Comparison of ENCODE assay signal across 12 cellular contexts in the genomic region with DNA sequence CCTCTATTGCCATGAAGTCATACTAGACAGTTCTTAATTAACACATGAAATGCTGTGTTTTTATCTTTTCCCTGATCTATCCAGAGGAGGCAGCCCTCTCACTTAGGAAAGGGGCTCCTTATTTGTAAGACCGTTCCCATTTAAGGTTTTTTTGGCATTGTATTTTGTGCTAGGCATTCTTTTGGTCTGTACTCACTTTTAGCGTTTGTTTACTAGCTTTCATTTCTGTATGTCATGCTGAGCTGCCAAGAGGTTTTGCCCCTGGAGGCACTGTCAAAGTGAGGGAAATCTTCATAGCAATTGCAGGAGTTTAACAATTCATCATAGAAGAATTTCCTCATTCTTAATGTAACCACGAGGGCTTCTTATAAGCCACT. TPM values are rescaled to one million over a fixed set of nuclear protein-coding genes. Genes with fewer than 3 reads are reported as not detected.
DNase-seq lines count a peak whose midpoint lies in the region; ATAC-seq and TF ChIP-seq lines count a peak whose summit lies in the region.
"Had no signal": no experiment of that assay in that cellular context is flagged by ENCODE, and none has a peak within 500 bp of the region (broad histone marks: within the 10 kb centered on the region; RNA-seq: fewer than 3 reads in every experiment).

No MANE protein-coding gene starts in this region.

- in situ Hi-C loops in ACHN (cut with HindIII; ENCODE audit: low pct_ligation_motif_present, low pct_unique_long_range_greater_than_20kb, low sequenced_read_pairs) (no loop called here), mammary epithelial cell (cut with MboI; ENCODE audit: low sequenced_read_pairs in 2 of 2) (loop anchor here (25.0 kb wide), 1 partner anchor 242 kb away; a partner anchor contains a TSS)

- no peak overlapping the region for H3K18ac ChIP-seq in mesenchymal stem cell (ENCODE audit: low read depth in 1 of 2, low read length in 2 of 2)

- H3K27ac ChIP-seq in mammary epithelial cell (ENCODE audit: insufficient read depth, low read depth, low read length) (no peak overlapping the region), mesenchymal stem cell (ENCODE audit: low read length, poor library complexity, severe bottlenecking) (peak overlapping the region; percentile 73)
- H3K27ac ChIP-seq: left ventricle myocardium inferior had no signal

- H2AFZ ChIP-seq in mammary epithelial cell (ENCODE audit: low read depth, low read length) (no peak overlapping the region), mesenchymal stem cell (ENCODE audit: low read depth, low read length) (no peak overlapping the region)

- H3K4me3 ChIP-seq in mammary epithelial cell (replicated peaks in 1 of 3; ENCODE audit: insufficient read depth in 1 of 3, low read depth in 2 of 3, low read length in 3 of 3): no peak overlapping the region
- no peak overlapping the region for H3K4me3 ChIP-seq in mesenchymal stem cell (ENCODE audit: insufficient read depth in 1 of 2, low read depth in 1 of 2, low read length in 2 of 2)
- H3K4me3 ChIP-seq: left ventricle myocardium inferior had no signal

- H3K27me3 ChIP-seq in mammary epithelial cell (ENCODE audit: insufficient read depth, low read length) (no peaks in the 10 kb centered on the region), mesenchymal stem cell (ENCODE audit: control insufficient read depth in 1 of 2, insufficient read depth in 1 of 2, low read length in 2 of 2) (no peaks in the 10 kb centered on the region)

- H2BK12ac ChIP-seq in mesenchymal stem cell (ENCODE audit: low read length in 2 of 2): no peak overlapping the region

- dilution Hi-C loops in mammary epithelial cell (cut with HindIII; ENCODE audit: low sequenced_read_pairs): no loop called here

- no peaks in the 10 kb centered on the region for H4K20me1 ChIP-seq in mammary epithelial cell (ENCODE audit: insufficient read depth, low read length)

- no peak overlapping the region for H2AK5ac ChIP-seq in mesenchymal stem cell (ENCODE audit: low read length, severe bottlenecking)

- intact Hi-C loops in mammary epithelial cell (cut with micrococcal nuclease): no loop called here

- BruUV-seq in mammary epithelial cell (replicated peaks; lab: Mats Ljungman, UMichigan): no TSS peak

- H3K79me1 ChIP-seq in mesenchymal stem cell (replicated peaks; ENCODE audit: low read length, poor library complexity, severe bottlenecking): peaks cover 7% of the 10 kb centered on the region

- CTCF ChIA-PET in mammary epithelial cell (lab: Charles Lee; ENCODE audit: low non-redundant PET): no interaction called here

- no peak overlapping the region for H3K23ac ChIP-seq in mesenchymal stem cell (ENCODE audit: low read length in 2 of 2)

- H2BK5ac ChIP-seq in mesenchymal stem cell (ENCODE audit: low read depth, low read length, poor library complexity, severe bottlenecking): no peak overlapping the region

- H3K4ac ChIP-seq in mesenchymal stem cell (ENCODE audit: low read depth in 1 of 2, low read length in 2 of 2): no peak overlapping the region

- H2BK15ac ChIP-seq in mesenchymal stem cell (ENCODE audit: low read depth, poor library complexity, severe bottlenecking): no peak overlapping the region

- H2BK120ac ChIP-seq in mesenchymal stem cell (ENCODE audit: low read depth, low read length): no peak overlapping the region

- no peak overlapping the region for H4K91ac ChIP-seq in mesenchymal stem cell (ENCODE audit: low read length)

- no peak for TF ChIP-seq CTCF in mammary epithelial cell (conservative IDR thresholded peaks at IDR 0.05 in 1 of 2, IDR thresholded peaks at IDR 0.05 in 1 of 2; ENCODE audit: extremely low read depth in 1 of 2, insufficient read depth in 1 of 2, low read depth in 1 of 2, low read length in 2 of 2)

- H3K9ac ChIP-seq in mammary epithelial cell (ENCODE audit: insufficient read depth, low read length) (no peak overlapping the region), mesenchymal stem cell (ENCODE audit: low read length) (no peak overlapping the region)

- DNase-seq in ACHN (peak; percentile 51), HS-5 (ENCODE audit: low read depth) (peak; percentile 32), mammary epithelial cell (peak; percentile 34), mesenchymal stem cell (peak; percentile 27), ecto neural progenitor cell (ENCODE audit: low spot score) (no peak), 8988T (no peak), GF-D8 (lab: John Stamatoyannopoulos, UW) (no peak)
- DNase-seq: caudate nucleus; left ventricle myocardium inferior; NCI-H748 treated with DMSO at 0.1 percent for 48 hours; stimulated activated CD4-positive, alpha-beta T cell treated with anti-CD3 and anti-CD28 coated beads, Interleukin-2, amount 100 ng/mL, for 48 hours had no signal

- no peak overlapping the region for H4K8ac ChIP-seq in mesenchymal stem cell (ENCODE audit: low read length)

- H3K9me3 ChIP-seq in mammary epithelial cell (replicated peaks; ENCODE audit: insufficient read depth, low read length) (no peaks in the 10 kb centered on the region), mesenchymal stem cell (ENCODE audit: control insufficient read depth, low read length) (no peaks in the 10 kb centered on the region)
- H3K9me3 ChIP-seq: left ventricle myocardium inferior had no signal

- no peaks in the 10 kb centered on the region for H3K79me2 ChIP-seq in mammary epithelial cell (ENCODE audit: insufficient read depth, low read length)

- WGBS in mammary epithelial cell (ENCODE audit: low coverage, missing lambda C conversion rate): 3% methylated on average over 3 of the region's 3 CpGs
- WGBS in mesenchymal stem cell: 38% methylated on average over 3 of the region's 3 CpGs

- no peak overlapping the region for H3K14ac ChIP-seq in mesenchymal stem cell (ENCODE audit: low read length in 2 of 2)

- no peak overlapping the region for H3K4me2 ChIP-seq in mammary epithelial cell (ENCODE audit: insufficient read depth, low read depth, low read length)
- H3K4me2 ChIP-seq in mesenchymal stem cell (ENCODE audit: low read length, poor library complexity, severe bottlenecking): peak overlapping the region; percentile 32

- H3K36me3 ChIP-seq in mammary epithelial cell (ENCODE audit: insufficient read depth, low read length) (peaks cover 18% of the 10 kb centered on the region), mesenchymal stem cell (ENCODE audit: control insufficient read depth in 1 of 2, insufficient read depth in 2 of 2, low read depth in 1 of 2, low read length in 2 of 2) (peaks cover 5 to 65% of the 10 kb centered on the region in 2 experiments)

- no peak for ATAC-seq in GM21526 (IDR thresholded peaks at IDR 0.05; ENCODE audit: low FRiP score, unreplicated experiment)

- H3K4me1 ChIP-seq in mammary epithelial cell (ENCODE audit: insufficient read depth, low read length) (no peaks in the 10 kb centered on the region), mesenchymal stem cell (ENCODE audit: control insufficient read depth, insufficient read depth, low read depth, low read length) (no peaks in the 10 kb centered on the region)

RNA-seq across cellular contexts. Expression of a gene that starts 59.5 kb away (rescaled TPM):
- 10 to 100 TPM; 36.7 to 39.8 TPM for total RNA-seq in mammary epithelial cell
- 8.1 TPM for polyA plus RNA-seq in mammary epithelial cell
- 29.2 TPM for polyA minus RNA-seq in mammary epithelial cell
- 7.8 TPM for polyA plus RNA-seq in mesenchymal stem cell (2013, experiment 1 of 2)
- 7.5 TPM for polyA plus RNA-seq in mesenchymal stem cell (2013, experiment 2 of 2)

Comparison
In these comparisons a context has a peak if more than half of its experiments do, and no peak if none do; other contexts are left out.
1. DNase-seq: peak in ACHN (single experiment), HS-5 (single experiment), mammary epithelial cell (single experiment) and mesenchymal stem cell (single experiment); none in ecto neural progenitor cell (single experiment), 8988T (single experiment) and GF-D8 (single experiment).